In genomic region chr3:188157407-188157806, GRCh38 we compare ENCODE assay signal across 15 cellular contexts. TPM values are rescaled to one million over a fixed set of nuclear protein-coding genes. Genes with fewer than 3 reads are reported as not detected.
DNase-seq lines count a peak whose midpoint lies in the region; ATAC-seq and TF ChIP-seq lines count a peak whose summit lies in the region.
"Had no signal": no experiment of that assay in that cellular context is flagged by ENCODE, and none has a peak within 500 bp of the region (broad histone marks: within the 10 kb centered on the region; RNA-seq: fewer than 3 reads in every experiment).

No MANE protein-coding gene starts in this region.

- no peak overlapping the region for H2AK5ac ChIP-seq in trophoblast cell (ENCODE audit: low read length)

- H3K27ac ChIP-seq in SK-N-SH (ENCODE audit: low read depth in 2 of 2, low read length in 1 of 2) = no peak overlapping the region
- H3K27ac ChIP-seq in BLaER1 treated with 17β-estradiol and CSF1 and Interleukin-3, amounts not matched to agents 10 nM and 100 nM = peak overlapping the region in 1 of 11 experiments; percentile 9; a peak in 1 of 22 replicates
- peak overlapping the region; percentile 94 to 99 for H3K27ac ChIP-seq in coronary artery
- no peak overlapping the region for H3K27ac ChIP-seq in trophoblast cell (ENCODE audit: low read depth, low read length)

- CTCF ChIA-PET in SK-N-SH (lab: Yijun Ruan, JAX) = no interaction called here

- no peak overlapping the region for H3K14ac ChIP-seq in trophoblast cell (ENCODE audit: low read length)

- H4K8ac ChIP-seq in trophoblast cell (ENCODE audit: low read depth, low read length) = no peak overlapping the region

- no peaks in the 10 kb centered on the region for H3K9me3 ChIP-seq in SK-N-SH
- H3K9me3 ChIP-seq in BLaER1 treated with 17β-estradiol and CSF1 and Interleukin-3, amounts not matched to agents 10 nM and 100 nM (replicated peaks in 1 of 11) = peaks cover 0 to 16% (median 0%) of the 10 kb centered on the region in 11 experiments; a peak in 5 of 22 replicates
- H3K9me3 ChIP-seq in trophoblast cell (ENCODE audit: insufficient read depth, low read depth, low read length) = no peaks in the 10 kb centered on the region
- H3K9me3 ChIP-seq: Peyer's patch had no signal

- H3K36me3 ChIP-seq in SK-N-SH (replicated peaks in 1 of 2; ENCODE audit: control insufficient read depth in 1 of 2, insufficient read depth in 2 of 2, low read length in 1 of 2) = no peaks in the 10 kb centered on the region
- peaks cover 4 to 35% (median 19%) of the 10 kb centered on the region in 11 experiments; a peak in 18 of 22 replicates for H3K36me3 ChIP-seq in BLaER1 treated with 17β-estradiol and CSF1 and Interleukin-3, amounts not matched to agents 10 nM and 100 nM
- peaks cover 0 to 3% of the 10 kb centered on the region in 2 experiments for H3K36me3 ChIP-seq in trophoblast cell (ENCODE audit: control insufficient read depth in 1 of 2, insufficient read depth in 2 of 2, low read length in 2 of 2)
- H3K36me3 ChIP-seq: Peyer's patch had no signal

- no peak for DNase-seq in SK-N-SH
- DNase-seq in coronary artery (ENCODE audit: low spot score) = no peak
- no peak for DNase-seq in trophoblast cell
- no peak for DNase-seq in NCI-H2196 (lab: John Stamatoyannopoulos, UW; ENCODE audit: unreplicated experiment)
- DNase-seq in amniotic stem cell (lab: John Stamatoyannopoulos, UW) = no peak
- DNase-seq in HT-29 (ENCODE audit: low spot score) = no peak
- DNase-seq: 8988T; KBM-7; NCI-H1436; NCI-H526; stimulated activated CD4-positive, alpha-beta T cell treated with anti-CD3 and anti-CD28 coated beads, Interleukin-4, amount 100 ng/mL, for 4 hours had no signal

- H3K9ac ChIP-seq in SK-N-SH (no peak overlapping the region), trophoblast cell (ENCODE audit: low read length) (no peak overlapping the region)
- H3K9ac ChIP-seq in BLaER1 treated with 17β-estradiol and CSF1 and Interleukin-3, amounts not matched to agents 10 nM and 100 nM = no peak overlapping the region; a peak in 1 of 22 replicates

- no peaks in the 10 kb centered on the region for H3K9me2 ChIP-seq in SK-N-SH

- H2AFZ ChIP-seq in SK-N-SH (ENCODE audit: low read depth) = no peak overlapping the region
- H2AFZ ChIP-seq in trophoblast cell (ENCODE audit: insufficient read depth, low read length, poor library complexity) = no peak overlapping the region
- H2AFZ ChIP-seq: GM23338 had no signal

- H3K4me2 ChIP-seq in SK-N-SH (0 out of 2 replicates have a peak overlapping the region, but pooled peaks have one; percentile 97), trophoblast cell (ENCODE audit: low read length) (no peak overlapping the region)
- H3K4me2 ChIP-seq in BLaER1 treated with 17β-estradiol and CSF1 and Interleukin-3, amounts not matched to agents 10 nM and 100 nM = peak overlapping the region in 9 of 11 experiments; percentile 14 to 97 (median 31); a peak in 12 of 22 replicates
- H3K4me2 ChIP-seq: GM23338 had no signal

- no peak overlapping the region for H2BK120ac ChIP-seq in trophoblast cell (ENCODE audit: insufficient read depth, low read length, poor library complexity)

- H3K23ac ChIP-seq in trophoblast cell (ENCODE audit: low read length) = no peak overlapping the region

- no peak for ATAC-seq in SK-N-SH treated with all-trans-retinoic acid at 6 μM for 48 hours
- ATAC-seq: GM23338 had no signal

- no peak for TF ChIP-seq RAD21 in SK-N-SH (IDR thresholded peaks at IDR 0.05; ENCODE audit: low read length)

- TF ChIP-seq EP300 in SK-N-SH (IDR thresholded peaks at IDR 0.05; ENCODE audit: borderline replicate concordance in 1 of 2, low read depth in 1 of 2, low read length in 1 of 2) = no peak

- no peak overlapping the region for H3K18ac ChIP-seq in trophoblast cell (ENCODE audit: low read length)

- H3K79me2 ChIP-seq in SK-N-SH (ENCODE audit: insufficient read depth) (peaks cover 94% of the 10 kb centered on the region), trophoblast cell (ENCODE audit: control insufficient read depth, insufficient read depth, low read length, poor library complexity) (peaks cover 31% of the 10 kb centered on the region)

- peaks cover 18% of the 10 kb centered on the region for H3K79me1 ChIP-seq in trophoblast cell (ENCODE audit: low read length)

- H3K4me3 ChIP-seq in SK-N-SH (ENCODE audit: low read depth in 2 of 2, low read length in 1 of 2) (no peak overlapping the region), coronary artery (peak overlapping the region; percentile 87), trophoblast cell (ENCODE audit: low read depth, low read length) (no peak overlapping the region)
- no peak overlapping the region for H3K4me3 ChIP-seq in BLaER1 treated with 17β-estradiol and CSF1 and Interleukin-3, amounts not matched to agents 10 nM and 100 nM
- H3K4me3 ChIP-seq: GM23338 had no signal

- no peak overlapping the region for H2BK5ac ChIP-seq in trophoblast cell (ENCODE audit: low read depth, low read length, poor library complexity)

- 62% methylated on average over 6 of the region's 6 CpGs for WGBS in SK-N-SH (ENCODE audit: low lambda C conversion rate)
- no CpG with 5 or more reads among the region's 6 CpGs for WGBS in trophoblast cell (ENCODE audit: extremely low coverage, insufficient coverage, insufficient read length)

- POLR2A ChIA-PET in SK-N-SH (lab: Yijun Ruan, JAX) = no interaction called here

- TF ChIP-seq CTCF in SK-N-SH (IDR thresholded peaks at IDR 0.05) (no peak), coronary artery (IDR thresholded peaks at IDR 0.05) (no peak)

- H3K4ac ChIP-seq in trophoblast cell (ENCODE audit: low read depth, low read length) = peak overlapping the region; percentile 19

- no peak overlapping the region for H4K12ac ChIP-seq in trophoblast cell (ENCODE audit: low read depth, low read length)

- peaks cover 54% of the 10 kb centered on the region for H4K20me1 ChIP-seq in SK-N-SH (ENCODE audit: insufficient read depth)
- peaks cover 0 to 45% (median 11%) of the 10 kb centered on the region in 11 experiments; a peak in 9 of 22 replicates for H4K20me1 ChIP-seq in BLaER1 treated with 17β-estradiol and CSF1 and Interleukin-3, amounts not matched to agents 10 nM and 100 nM

- no peak overlapping the region for H2BK12ac ChIP-seq in trophoblast cell (ENCODE audit: low read length)

- H3K27me3 ChIP-seq in SK-N-SH (ENCODE audit: insufficient read depth) = no peaks in the 10 kb centered on the region
- no peaks in the 10 kb centered on the region for H3K27me3 ChIP-seq in BLaER1 treated with 17β-estradiol and CSF1 and Interleukin-3, amounts not matched to agents 10 nM and 100 nM
- no peaks in the 10 kb centered on the region for H3K27me3 ChIP-seq in trophoblast cell (ENCODE audit: insufficient read depth, low read length)
- H3K27me3 ChIP-seq: Peyer's patch had no signal

- H3K4me1 ChIP-seq in SK-N-SH (ENCODE audit: control insufficient read depth in 1 of 2, insufficient read depth in 2 of 2, low read depth in 1 of 2, low read length in 1 of 2) = peaks cover 0 to 10% of the 10 kb centered on the region in 2 experiments; a peak in 3 of 4 replicates
- peaks cover 46 to 62% (median 55%) of the 10 kb centered on the region in 10 experiments for H3K4me1 ChIP-seq in BLaER1 treated with 17β-estradiol and CSF1 and Interleukin-3, amounts not matched to agents 10 nM and 100 nM
- peaks cover 8 to 27% of the 10 kb centered on the region in 2 experiments for H3K4me1 ChIP-seq in trophoblast cell (ENCODE audit: control insufficient read depth in 1 of 2, insufficient read depth in 2 of 2, low read length in 2 of 2)

- no peaks in the 10 kb centered on the region for H3F3A ChIP-seq in SK-N-SH (replicated peaks; ENCODE audit: insufficient read depth)

- no peak overlapping the region for H4K91ac ChIP-seq in trophoblast cell (ENCODE audit: low read depth, low read length)

TF ChIP-seq in SK-N-SH, 30 proteins besides CTCF, POLR2A, EP300 and RAD21 (continues in another document):
- TF ChIP-seq, protein P1, sequence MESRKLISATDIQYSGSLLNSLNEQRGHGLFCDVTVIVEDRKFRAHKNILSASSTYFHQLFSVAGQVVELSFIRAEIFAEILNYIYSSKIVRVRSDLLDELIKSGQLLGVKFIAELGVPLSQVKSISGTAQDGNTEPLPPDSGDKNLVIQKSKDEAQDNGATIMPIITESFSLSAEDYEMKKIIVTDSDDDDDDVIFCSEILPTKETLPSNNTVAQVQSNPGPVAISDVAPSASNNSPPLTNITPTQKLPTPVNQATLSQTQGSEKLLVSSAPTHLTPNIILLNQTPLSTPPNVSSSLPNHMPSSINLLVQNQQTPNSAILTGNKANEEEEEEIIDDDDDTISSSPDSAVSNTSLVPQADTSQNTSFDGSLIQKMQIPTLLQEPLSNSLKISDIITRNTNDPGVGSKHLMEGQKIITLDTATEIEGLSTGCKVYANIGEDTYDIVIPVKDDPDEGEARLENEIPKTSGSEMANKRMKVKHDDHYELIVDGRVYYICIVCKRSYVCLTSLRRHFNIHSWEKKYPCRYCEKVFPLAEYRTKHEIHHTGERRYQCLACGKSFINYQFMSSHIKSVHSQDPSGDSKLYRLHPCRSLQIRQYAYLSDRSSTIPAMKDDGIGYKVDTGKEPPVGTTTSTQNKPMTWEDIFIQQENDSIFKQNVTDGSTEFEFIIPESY (IDR thresholded peaks at IDR 0.05; ENCODE audit: borderline replicate concordance, low read depth) = no peak
- TF ChIP-seq TAF1 (IDR thresholded peaks at IDR 0.05; ENCODE audit: borderline replicate concordance, low read depth, low read length) = no peak
- no peak for TF ChIP-seq FOSL2 (IDR thresholded peaks at IDR 0.05; ENCODE audit: borderline replicate concordance, low read depth)

TF ChIP-seq in SK-N-SH treated with all-trans-retinoic acid at 6 μM for 48 hours, 23 proteins besides CTCF, POLR2A, EP300 and RAD21 (continues in another document):
- TF ChIP-seq ARNTL (CRISPR knock-in tag; IDR thresholded peaks at IDR 0.05; ENCODE audit: borderline replicate concordance, low read depth) = no peak

RNA-seq across cellular contexts. Expression of gene LPP, which starts 3.5 kb away (rescaled TPM):
- 6.6 and 9.3 TPM in 2 replicates for polyA plus RNA-seq in SK-N-SH (2012; rRNA removed)
- polyA plus RNA-seq in SK-N-SH (2012; cell fraction: cytosol; rRNA removed) = 7.5 and 7.6 TPM in 2 replicates
- 14.7 and 18.5 TPM in 2 replicates for polyA plus RNA-seq in SK-N-SH (2012; cell fraction: nucleus; rRNA removed)
- 29.2 and 30.6 TPM in 2 replicates for polyA plus RNA-seq in trophoblast cell (2013)
- total RNA-seq in HT-29 (2014; rRNA removed; shearing (Covaris generic)) = 8.6 and 22.1 TPM in 2 replicates

Comparison
In these comparisons a context has a peak if more than half of its experiments do, and no peak if none do; other contexts are left out.
1. H3K27ac ChIP-seq: peak in coronary artery (2 of 2); none in SK-N-SH (0 of 2) and trophoblast cell (single experiment).